18 cellular contexts compared by ENCODE assay signal in genomic region chr2:10571057-10571456, GRCh38.
"Had no signal": no experiment of that assay in that cellular context is flagged by ENCODE, and none has a peak within 500 bp of the region (broad histone marks: within the 10 kb centered on the region; RNA-seq: fewer than 3 reads in every experiment).

No MANE protein-coding gene starts in this region.

- H3K4me1 Mint-ChIP-seq: memory B cell; stimulated activated naive B cell treated with anti-CD40 and anti-IgM and Interleukin-4, amounts not matched to agents 10 μg/mL and 1 μg/mL and 100 μg/mL, for 72 hours; stimulated activated naive CD8-positive, alpha-beta T cell treated with anti-CD3 and anti-CD28 coated beads, Interleukin-15, amount 100 ng/mL, for 72 hours had no signal

- H3K27me3 Mint-ChIP-seq: memory B cell; natural killer cell treated with Interleukin-12 subunit alpha and Interleukin-12 subunit beta and Interleukin-15 and Interleukin-18, amount 100 ng/mL, for 72 hours; stimulated activated naive B cell treated with anti-CD40 and anti-IgM and Interleukin-4, amounts not matched to agents 10 μg/mL and 1 μg/mL and 100 μg/mL, for 72 hours; stimulated activated naive CD8-positive, alpha-beta T cell treated with anti-CD3 and anti-CD28 coated beads, Interleukin-15, amount 100 ng/mL, for 72 hours had no signal

- H3K27me3 ChIP-seq: hepatocyte, sigmoid colon, testis, transverse colon had no signal

- H3K9me3 ChIP-seq: left ventricle myocardium inferior, lower lobe of right lung, sigmoid colon, testis, transverse colon had no signal

- H3K4me1 ChIP-seq: sigmoid colon, testis, transverse colon had no signal

- DNase-seq: dermis blood vessel endothelial cell; foreskin melanocyte; kidney; left cardiac atrium; left ventricle myocardium inferior; lower lobe of right lung; midbrain; sigmoid colon; stimulated activated CD4-positive, alpha-beta T cell treated with anti-CD3 and anti-CD28 coated beads, Interleukin-2, amount 100 ng/mL, for 24 hours; stimulated activated CD4-positive, alpha-beta T cell treated with anti-CD3 and anti-CD28 coated beads, Interleukin-4, amount 100 ng/mL, for 4 hours; stimulated activated naive B cell treated with anti-CD40 and anti-IgM and Interleukin-4, amounts not matched to agents 10 μg/mL and 1 μg/mL and 100 μg/mL, for 72 hours; stimulated activated naive CD8-positive, alpha-beta T cell treated with anti-CD3 and anti-CD28 coated beads, Interleukin-15, amount 100 ng/mL, for 72 hours; testis; transverse colon had no signal

- H3K79me2 ChIP-seq: hepatocyte had no signal

- H3K27ac Mint-ChIP-seq: memory B cell; natural killer cell treated with Interleukin-12 subunit alpha and Interleukin-12 subunit beta and Interleukin-15 and Interleukin-18, amount 100 ng/mL, for 72 hours; stimulated activated naive B cell treated with anti-CD40 and anti-IgM and Interleukin-4, amounts not matched to agents 10 μg/mL and 1 μg/mL and 100 μg/mL, for 72 hours; stimulated activated naive CD8-positive, alpha-beta T cell treated with anti-CD3 and anti-CD28 coated beads, Interleukin-15, amount 100 ng/mL, for 72 hours had no signal

- H3K4me2 ChIP-seq: hepatocyte had no signal

- H2AFZ ChIP-seq: hepatocyte had no signal

- H3K4me3 ChIP-seq: hepatocyte, left ventricle myocardium inferior, lower lobe of right lung, sigmoid colon, skin epidermis, testis, transverse colon had no signal

- H3K9me3 Mint-ChIP-seq: memory B cell; natural killer cell treated with Interleukin-12 subunit alpha and Interleukin-12 subunit beta and Interleukin-15 and Interleukin-18, amount 100 ng/mL, for 72 hours; stimulated activated naive B cell treated with anti-CD40 and anti-IgM and Interleukin-4, amounts not matched to agents 10 μg/mL and 1 μg/mL and 100 μg/mL, for 72 hours; stimulated activated naive CD8-positive, alpha-beta T cell treated with anti-CD3 and anti-CD28 coated beads, Interleukin-15, amount 100 ng/mL, for 72 hours had no signal

- ATAC-seq: left cardiac atrium; lower lobe of right lung; natural killer cell treated with Interleukin-12 subunit alpha and Interleukin-12 subunit beta and Interleukin-15 and Interleukin-18, amount 100 ng/mL, for 72 hours; stimulated activated naive B cell treated with anti-CD40 and anti-IgM and Interleukin-4, amounts not matched to agents 10 μg/mL and 1 μg/mL and 100 μg/mL, for 72 hours; stimulated activated naive CD8-positive, alpha-beta T cell treated with anti-CD3 and anti-CD28 coated beads, Interleukin-15, amount 100 ng/mL, for 72 hours had no signal

- H3K27ac ChIP-seq: hepatocyte, left ventricle myocardium inferior, lower lobe of right lung, sigmoid colon, skin epidermis, testis, transverse colon had no signal

- H3K4me3 Mint-ChIP-seq: memory B cell; natural killer cell treated with Interleukin-12 subunit alpha and Interleukin-12 subunit beta and Interleukin-15 and Interleukin-18, amount 100 ng/mL, for 72 hours; stimulated activated naive B cell treated with anti-CD40 and anti-IgM and Interleukin-4, amounts not matched to agents 10 μg/mL and 1 μg/mL and 100 μg/mL, for 72 hours; stimulated activated naive CD8-positive, alpha-beta T cell treated with anti-CD3 and anti-CD28 coated beads, Interleukin-15, amount 100 ng/mL, for 72 hours had no signal
